ENCODE assay signal across 8 cellular contexts in the genomic region with DNA sequence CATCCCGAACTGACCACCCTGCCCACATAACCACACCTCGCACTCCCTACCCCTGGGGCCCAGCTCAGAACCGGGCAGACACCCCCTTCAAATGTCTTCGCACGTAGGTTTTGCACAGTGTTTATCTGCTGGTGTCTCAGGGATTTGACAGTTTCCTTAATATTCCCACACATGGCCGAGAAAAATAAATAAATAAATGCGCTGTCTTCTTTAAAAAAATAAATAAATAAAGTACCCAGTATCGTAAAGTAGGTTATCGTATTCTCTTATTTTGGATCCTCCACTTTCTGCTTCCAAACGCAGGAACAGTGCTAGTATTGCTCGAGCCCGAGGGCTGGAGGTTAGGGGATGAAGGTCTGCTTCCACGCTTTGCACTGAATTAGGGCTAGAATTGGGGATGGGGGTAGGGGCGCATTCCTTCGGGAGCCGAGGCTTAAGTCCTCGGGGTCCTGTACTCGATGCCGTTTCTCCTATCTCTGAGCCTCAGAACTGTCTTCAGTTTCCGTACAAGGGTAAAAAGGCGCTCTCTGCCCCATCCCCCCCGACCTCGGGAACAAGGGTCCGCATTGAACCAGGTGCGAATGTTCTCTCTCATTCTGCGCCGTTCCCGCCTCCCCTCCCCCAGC. TPM values are rescaled to one million over a fixed set of nuclear protein-coding genes. Genes with fewer than 3 reads are reported as not detected.
DNase-seq lines count a peak whose midpoint lies in the region; ATAC-seq and TF ChIP-seq lines count a peak whose summit lies in the region.

No MANE protein-coding gene starts in this region.

- H3K4me1 ChIP-seq in A673 (ENCODE audit: insufficient read depth, low read length, poor library complexity, severe bottlenecking), result peaks cover 28% of the 10 kb centered on the region
- peaks cover 51 to 93% (median 58%) of the 10 kb centered on the region in 3 donors for H3K4me1 ChIP-seq in esophagus squamous epithelium
- H3K4me1 ChIP-seq in parathyroid adenoma, result peaks cover 22% of the 10 kb centered on the region

- H3K79me2 ChIP-seq in parathyroid adenoma, result peaks cover 9% of the 10 kb centered on the region

- H3K4me2 ChIP-seq in parathyroid adenoma (ENCODE audit: low read length), result peak overlapping the region; percentile 99

- H3K9ac ChIP-seq in parathyroid adenoma, result peak overlapping the region; percentile 100

- BruUV-seq in A673 (replicated peaks; lab: Mats Ljungman, UMichigan), result TSS peak; percentile 94

- ATAC-seq in GM19455 (IDR thresholded peaks at IDR 0.05; ENCODE audit: unreplicated experiment) (peak; percentile 1), SK-N-SH treated with all-trans-retinoic acid at 6 μM for 48 hours (peak; percentile 4), HG02571 (IDR thresholded peaks at IDR 0.05; ENCODE audit: unreplicated experiment) (no peak), HG03378 (IDR thresholded peaks at IDR 0.05; ENCODE audit: unreplicated experiment) (no peak)

- no peaks in the 10 kb centered on the region for H3K27me3 ChIP-seq in A673 (replicated peaks; ENCODE audit: insufficient read depth, low read depth, low read length, poor library complexity)
- H3K27me3 ChIP-seq in esophagus squamous epithelium, result no peaks in the 10 kb centered on the region
- H3K27me3 ChIP-seq in parathyroid adenoma (ENCODE audit: control insufficient read depth, insufficient read depth, low read length), result no peaks in the 10 kb centered on the region

- H3K4me3 ChIP-seq in A673 (ENCODE audit: low read depth, low read length, poor library complexity, severe bottlenecking) (peak overlapping the region; percentile 77), esophagus squamous epithelium (peak overlapping the region; percentile 77 to 97 (median 92)), parathyroid adenoma (ENCODE audit: low read depth, low read length) (peak overlapping the region; percentile 74)

- H3K27ac ChIP-seq in A673 (ENCODE audit: low read depth, low read length, poor library complexity, severe bottlenecking) (peak overlapping the region; percentile 100), esophagus squamous epithelium (peak overlapping the region; percentile 94 to 98 (median 96)), parathyroid adenoma (peak overlapping the region; percentile 100)

- intact Hi-C loops in A673 (cut with micrococcal nuclease; ENCODE audit: unreplicated experiment) (loop anchor here (1.0 kb wide), 1 partner anchor 19 kb away; no protein-coding TSS in a partner anchor), esophagus squamous epithelium (cut with DNase I) (no loop called here)

- no peak for TF ChIP-seq CTCF in A673 (conservative IDR thresholded peaks at IDR 0.05; ENCODE audit: low read depth, low read length)
- TF ChIP-seq CTCF in esophagus squamous epithelium (IDR thresholded peaks at IDR 0.05), result no peak
- no peak for TF ChIP-seq CTCF in parathyroid adenoma (IDR thresholded peaks at IDR 0.05)

- DNase-seq in A673 (ENCODE audit: low spot score), result no peak
- DNase-seq in esophagus squamous epithelium (lab: John Stamatoyannopoulos, UW), result no peak
- DNase-seq in COLO829 (ENCODE audit: low spot score), result no peak

- POLR2A ChIA-PET in A673 (lab: Charles Lee; ENCODE audit: low non-redundant PET), result no interaction called here

- WGBS in esophagus squamous epithelium, 2 donors, result 0 to 1% methylated on average over 25 to 27 of the region's 28 CpGs

- CTCF ChIA-PET in A673 (lab: Charles Lee), result no interaction called here

- H3K9me3 ChIP-seq in A673 (ENCODE audit: low read depth, low read length, poor library complexity, severe bottlenecking) (no peaks in the 10 kb centered on the region), esophagus squamous epithelium (no peaks in the 10 kb centered on the region), parathyroid adenoma (ENCODE audit: control insufficient read depth, low read length) (no peaks in the 10 kb centered on the region)

- TF ChIP-seq POLR2A in esophagus squamous epithelium (IDR thresholded peaks at IDR 0.05), result no peak

- peak overlapping the region; percentile 88 for H2AFZ ChIP-seq in parathyroid adenoma

- H3K36me3 ChIP-seq in A673 (ENCODE audit: insufficient read depth, low read length, poor library complexity, severe bottlenecking), result peaks cover 20% of the 10 kb centered on the region
- H3K36me3 ChIP-seq in esophagus squamous epithelium, result peaks cover 4 to 33% (median 14%) of the 10 kb centered on the region in 3 donors
- no peaks in the 10 kb centered on the region for H3K36me3 ChIP-seq in parathyroid adenoma (ENCODE audit: control insufficient read depth, insufficient read depth, low read length)

TF ChIP-seq in SK-N-SH treated with all-trans-retinoic acid at 6 μM for 48 hours, 23 proteins besides CTCF, POLR2A, EP300 and RAD21:
- TF ChIP-seq SNAI2 (CRISPR knock-in tag; IDR thresholded peaks at IDR 0.05), result no peak
- TF ChIP-seq ESRRG (CRISPR knock-in tag; IDR thresholded peaks at IDR 0.05), result no peak
- no peak for TF ChIP-seq ZFP3 (CRISPR knock-in tag; IDR thresholded peaks at IDR 0.05)
- TF ChIP-seq PATZ1 (CRISPR knock-in tag; IDR thresholded peaks at IDR 0.05; ENCODE audit: borderline replicate concordance), result peak; percentile 9; the same call in 1 of the 2 replicates
- TF ChIP-seq, protein P1, sequence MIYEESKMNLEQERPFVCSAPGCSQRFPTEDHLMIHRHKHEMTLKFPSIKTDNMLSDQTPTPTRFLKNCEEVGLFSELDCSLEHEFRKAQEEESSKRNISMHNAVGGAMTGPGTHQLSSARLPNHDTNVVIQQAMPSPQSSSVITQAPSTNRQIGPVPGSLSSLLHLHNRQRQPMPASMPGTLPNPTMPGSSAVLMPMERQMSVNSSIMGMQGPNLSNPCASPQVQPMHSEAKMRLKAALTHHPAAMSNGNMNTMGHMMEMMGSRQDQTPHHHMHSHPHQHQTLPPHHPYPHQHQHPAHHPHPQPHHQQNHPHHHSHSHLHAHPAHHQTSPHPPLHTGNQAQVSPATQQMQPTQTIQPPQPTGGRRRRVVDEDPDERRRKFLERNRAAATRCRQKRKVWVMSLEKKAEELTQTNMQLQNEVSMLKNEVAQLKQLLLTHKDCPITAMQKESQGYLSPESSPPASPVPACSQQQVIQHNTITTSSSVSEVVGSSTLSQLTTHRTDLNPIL (CRISPR knock-in tag; IDR thresholded peaks at IDR 0.05; ENCODE audit: low read depth), result no peak
- TF ChIP-seq, protein P2, sequence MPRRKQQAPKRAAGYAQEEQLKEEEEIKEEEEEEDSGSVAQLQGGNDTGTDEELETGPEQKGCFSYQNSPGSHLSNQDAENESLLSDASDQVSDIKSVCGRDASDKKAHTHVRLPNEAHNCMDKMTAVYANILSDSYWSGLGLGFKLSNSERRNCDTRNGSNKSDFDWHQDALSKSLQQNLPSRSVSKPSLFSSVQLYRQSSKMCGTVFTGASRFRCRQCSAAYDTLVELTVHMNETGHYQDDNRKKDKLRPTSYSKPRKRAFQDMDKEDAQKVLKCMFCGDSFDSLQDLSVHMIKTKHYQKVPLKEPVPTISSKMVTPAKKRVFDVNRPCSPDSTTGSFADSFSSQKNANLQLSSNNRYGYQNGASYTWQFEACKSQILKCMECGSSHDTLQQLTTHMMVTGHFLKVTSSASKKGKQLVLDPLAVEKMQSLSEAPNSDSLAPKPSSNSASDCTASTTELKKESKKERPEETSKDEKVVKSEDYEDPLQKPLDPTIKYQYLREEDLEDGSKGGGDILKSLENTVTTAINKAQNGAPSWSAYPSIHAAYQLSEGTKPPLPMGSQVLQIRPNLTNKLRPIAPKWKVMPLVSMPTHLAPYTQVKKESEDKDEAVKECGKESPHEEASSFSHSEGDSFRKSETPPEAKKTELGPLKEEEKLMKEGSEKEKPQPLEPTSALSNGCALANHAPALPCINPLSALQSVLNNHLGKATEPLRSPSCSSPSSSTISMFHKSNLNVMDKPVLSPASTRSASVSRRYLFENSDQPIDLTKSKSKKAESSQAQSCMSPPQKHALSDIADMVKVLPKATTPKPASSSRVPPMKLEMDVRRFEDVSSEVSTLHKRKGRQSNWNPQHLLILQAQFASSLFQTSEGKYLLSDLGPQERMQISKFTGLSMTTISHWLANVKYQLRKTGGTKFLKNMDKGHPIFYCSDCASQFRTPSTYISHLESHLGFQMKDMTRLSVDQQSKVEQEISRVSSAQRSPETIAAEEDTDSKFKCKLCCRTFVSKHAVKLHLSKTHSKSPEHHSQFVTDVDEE (CRISPR knock-in tag; IDR thresholded peaks at IDR 0.05), result no peak
- TF ChIP-seq OSR1 (CRISPR knock-in tag; IDR thresholded peaks at IDR 0.05), result no peak
- no peak for TF ChIP-seq ZNF565 (CRISPR knock-in tag; conservative IDR thresholded peaks at IDR 0.05; ENCODE audit: low read depth)

RNA-seq across cellular contexts. Expression of gene FOS, which starts 0.7 kb away (rescaled TPM):
- total RNA-seq in A673 (2021) (10.2 and 13.7 TPM in 2 replicates), esophagus squamous epithelium (100 to 1,000 TPM in 1 of 4 donors, 10 to 100 TPM in 3; 62.2 to 181 (median 88.6) TPM)

Comparison
In these comparisons a context has a peak if more than half of its experiments do, and no peak if none do; other contexts are left out.
1. ATAC-seq: peak in GM19455 (single experiment) and SK-N-SH treated with all-trans-retinoic acid at 6 μM for 48 hours (single experiment); none in HG02571 (single experiment) and HG03378 (single experiment).
2. Peak in every context shown above with its lines, with median percentiles within 50 percentile points of each other: H3K27ac ChIP-seq and H3K4me3 ChIP-seq.